ENCODE assay signal across 18 cellular contexts in the genomic region with DNA sequence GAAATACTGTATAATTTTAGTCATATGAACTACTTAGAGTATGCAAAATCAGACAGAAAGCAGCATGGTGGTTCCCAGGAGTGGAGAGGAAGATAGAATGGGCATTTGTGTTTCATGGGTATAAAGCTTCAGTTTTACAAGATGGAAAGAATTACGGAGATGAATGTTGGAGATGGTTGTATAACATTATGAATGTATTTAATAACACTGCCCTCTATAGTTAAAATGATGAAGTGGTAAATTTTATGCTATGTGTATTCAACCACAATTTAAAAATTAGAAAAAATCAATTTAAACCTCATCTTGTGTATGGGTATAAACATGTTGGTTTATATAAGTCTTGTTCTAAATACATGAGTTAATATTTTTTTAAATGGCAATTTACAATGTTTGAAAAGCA.
A peak's percentile ranks its signal among the peaks of the same experiment; 100 is the strongest.
DNase-seq lines count a peak whose midpoint lies in the region; TF ChIP-seq lines count a peak whose summit lies in the region.
"Had no signal": no experiment of that assay in that cellular context is flagged by ENCODE, and none has a peak within 500 bp of the region (broad histone marks: within the 10 kb centered on the region; RNA-seq: fewer than 3 reads in every experiment).

No MANE protein-coding gene starts in this region.

- POLR2A ChIA-PET in activated CD4-positive, alpha-beta memory T cell treated with anti-CD3 and anti-CD28 coated beads for 36 hours (lab: Charles Lee): no interaction called here

- in situ Hi-C loops in astrocyte of the spinal cord (cut with HindIII; ENCODE audit: low sequenced_read_pairs): no loop called here

- H3K9me3 ChIP-seq in colonic mucosa: no peaks in the 10 kb centered on the region

- no peaks in the 10 kb centered on the region for H3K4me1 ChIP-seq in colonic mucosa
- H3K4me1 ChIP-seq: tibial nerve had no signal

- peaks cover 1% of the 10 kb centered on the region for H3K36me3 Mint-ChIP-seq in mesothelial cell of epicardium
- H3K36me3 Mint-ChIP-seq in activated CD4-positive, alpha-beta memory T cell treated with anti-CD3 and anti-CD28 coated beads for 36 hours: no peaks in the 10 kb centered on the region
- H3K36me3 Mint-ChIP-seq: T-cell had no signal

- no peak overlapping the region for H3K9ac ChIP-seq in colonic mucosa (ENCODE audit: low read depth in 2 of 2, low read length in 2 of 2)

- TF ChIP-seq CTCF in LNCAP (IDR thresholded peaks at IDR 0.05): peak; percentile 42; the same call in 1 of the 2 replicates
- TF ChIP-seq CTCF in astrocyte of the spinal cord (IDR thresholded peaks at IDR 0.05; ENCODE audit: low read depth, low read length): peak; percentile 7
- peak; percentile 42 for TF ChIP-seq CTCF in mesothelial cell of epicardium (IDR thresholded peaks at IDR 0.05; ENCODE audit: unreplicated experiment)
- no peak for TF ChIP-seq CTCF in colonic mucosa (IDR thresholded peaks at IDR 0.05)

- H3K4me3 Mint-ChIP-seq in mesothelial cell of epicardium: no peak overlapping the region
- H3K4me3 Mint-ChIP-seq in activated CD4-positive, alpha-beta memory T cell treated with anti-CD3 and anti-CD28 coated beads for 36 hours: no peak overlapping the region
- H3K4me3 Mint-ChIP-seq: activated CD4-positive, alpha-beta T cell treated with anti-CD3 and anti-CD28 coated beads, Interleukin-2, amount 10 ng/mL, durations not matched to agents 7 days and 5 days; central memory CD8-positive, alpha-beta T cell; nephron progenitor cell; T-cell had no signal

- no peaks in the 10 kb centered on the region for H3K27me3 ChIP-seq in colonic mucosa
- H3K27me3 ChIP-seq: tibial nerve had no signal

- H3K4me1 Mint-ChIP-seq in mesothelial cell of epicardium: peaks cover 6% of the 10 kb centered on the region
- no peaks in the 10 kb centered on the region for H3K4me1 Mint-ChIP-seq in activated CD4-positive, alpha-beta memory T cell treated with anti-CD3 and anti-CD28 coated beads for 36 hours (ENCODE audit: low read depth)
- H3K4me1 Mint-ChIP-seq: activated CD4-positive, alpha-beta T cell treated with anti-CD3 and anti-CD28 coated beads, Interleukin-2, amount 10 ng/mL, durations not matched to agents 7 days and 5 days; central memory CD8-positive, alpha-beta T cell; nephron progenitor cell; T-cell had no signal

- no peaks in the 10 kb centered on the region for H3K27me3 Mint-ChIP-seq in mesothelial cell of epicardium (ENCODE audit: low read depth)
- no peaks in the 10 kb centered on the region for H3K27me3 Mint-ChIP-seq in activated CD4-positive, alpha-beta memory T cell treated with anti-CD3 and anti-CD28 coated beads for 36 hours
- H3K27me3 Mint-ChIP-seq: activated CD4-positive, alpha-beta T cell treated with anti-CD3 and anti-CD28 coated beads, Interleukin-2, amount 10 ng/mL, durations not matched to agents 7 days and 5 days; central memory CD8-positive, alpha-beta T cell; T-cell had no signal

- no peak overlapping the region for H3K27ac ChIP-seq in colonic mucosa
- H3K27ac ChIP-seq: tibial nerve had no signal

- H3K4me3 ChIP-seq in astrocyte of the spinal cord (ENCODE audit: low read depth, low read length) (no peak overlapping the region), colonic mucosa (no peak overlapping the region)
- H3K4me3 ChIP-seq: tibial nerve had no signal

- H3K27ac Mint-ChIP-seq in mesothelial cell of epicardium: no peak overlapping the region
- no peak overlapping the region for H3K27ac Mint-ChIP-seq in activated CD4-positive, alpha-beta memory T cell treated with anti-CD3 and anti-CD28 coated beads for 36 hours
- H3K27ac Mint-ChIP-seq: activated CD4-positive, alpha-beta T cell treated with anti-CD3 and anti-CD28 coated beads, Interleukin-2, amount 10 ng/mL, durations not matched to agents 7 days and 5 days; nephron progenitor cell; T-cell had no signal

- peaks cover 20% of the 10 kb centered on the region for H3K9me3 Mint-ChIP-seq in mesothelial cell of epicardium
- H3K9me3 Mint-ChIP-seq in activated CD4-positive, alpha-beta memory T cell treated with anti-CD3 and anti-CD28 coated beads for 36 hours: peaks cover 9% of the 10 kb centered on the region

- CTCF ChIA-PET in activated CD4-positive, alpha-beta memory T cell treated with anti-CD3 and anti-CD28 coated beads for 36 hours (lab: Charles Lee): no interaction called here

- DNase-seq in ELR (ENCODE audit: low read depth) (peak; percentile 13), astrocyte of the spinal cord (ENCODE audit: low read depth, low spot score) (peak; percentile 13), mesothelial cell of epicardium (ENCODE audit: low spot score in 2 of 2, unreplicated experiment in 2 of 2) (no peak), DMS79 (lab: John Stamatoyannopoulos, UW) (no peak), NCI-H1694 (lab: John Stamatoyannopoulos, UW) (no peak), colonic mucosa (no peak)
- DNase-seq in activated CD4-positive, alpha-beta memory T cell treated with anti-CD3 and anti-CD28 coated beads for 36 hours: no peak
- DNase-seq: activated CD4-positive, alpha-beta T cell treated with anti-CD3 and anti-CD28 coated beads, Interleukin-2, amount 10 ng/mL, durations not matched to agents 7 days and 5 days; activated gamma-delta T cell treated with Interleukin-2 at 50 U/mL for 16 hours; DMS79 treated with DMSO at 0.1 percent for 48 hours; kidney glomerular epithelial cell; NCI-H1092 treated with DMSO at 0.1 percent for 48 hours; nephron progenitor cell; small intestine; T-cell had no signal

- no peaks in the 10 kb centered on the region for H3K36me3 ChIP-seq in colonic mucosa
- H3K36me3 ChIP-seq: tibial nerve had no signal

- intact Hi-C loops in activated CD4-positive, alpha-beta memory T cell treated with anti-CD3 and anti-CD28 coated beads for 36 hours (cut with micrococcal nuclease): no loop called here
- intact Hi-C loops in colonic mucosa (cut with DNase I): no loop called here

Comparison
In these comparisons a context has a peak if more than half of its experiments do, and no peak if none do; other contexts are left out.
1. DNase-seq: peak in ELR (single experiment) and astrocyte of the spinal cord (single experiment); none in mesothelial cell of epicardium (0 of 2), DMS79 (single experiment), activated CD4-positive, alpha-beta memory T cell treated with anti-CD3 and anti-CD28 coated beads for 36 hours (single experiment), NCI-H1694 (single experiment) and colonic mucosa (single experiment).